8 cellular contexts compared by ENCODE assay signal in genomic region chr5:80654054-80654390, GRCh38. TPM values are rescaled to one million over a fixed set of nuclear protein-coding genes. Genes with fewer than 3 reads are reported as not detected.
A peak's percentile ranks its signal among the peaks of the same experiment; 100 is the strongest.
DNase-seq lines count a peak whose midpoint lies in the region; ATAC-seq and TF ChIP-seq lines count a peak whose summit lies in the region.

No MANE protein-coding gene starts in this region.

- H3K4me3 ChIP-seq in LNCaP clone FGC (ENCODE audit: low read depth, low read length) (peak overlapping the region; percentile 96), astrocyte of the cerebellum (ENCODE audit: low read depth, low read length) (peak overlapping the region; percentile 69), suprapubic skin (peak overlapping the region; percentile 92)

- peaks cover 26% of the 10 kb centered on the region for H3K4me1 ChIP-seq in suprapubic skin

- H3K27me3 ChIP-seq in suprapubic skin: no peaks in the 10 kb centered on the region

- H3K9me3 ChIP-seq in suprapubic skin: no peaks in the 10 kb centered on the region

- no peak for TF ChIP-seq EP300 in suprapubic skin (IDR thresholded peaks at IDR 0.05)

- DNase-seq in activated gamma-delta T cell (lab: John Stamatoyannopoulos, UW) (peak; percentile 28), activated gamma-delta T cell treated with Interleukin-2 at 50 U/mL for 16 hours (no peak), LNCaP clone FGC (ENCODE audit: low read depth) (no peak), astrocyte of the cerebellum (ENCODE audit: low read depth) (no peak), left kidney (ENCODE audit: low read depth, low spot score) (peak; percentile 39), suprapubic skin (ENCODE audit: low spot score in 2 of 2) (no peak), epidermal melanocyte (ENCODE audit: insufficient read length, low spot score) (no peak)

- no peak overlapping the region for H3K27ac ChIP-seq in suprapubic skin

- TF ChIP-seq POLR2A in suprapubic skin (IDR thresholded peaks at IDR 0.05): no peak

- WGBS in suprapubic skin: 0% methylated on average over 5 of the region's 24 CpGs

- no peak for ATAC-seq in GM21576 (IDR thresholded peaks at IDR 0.05; ENCODE audit: unreplicated experiment)

- in situ Hi-C loops in astrocyte of the cerebellum (cut with HindIII; ENCODE audit: low sequenced_read_pairs): no loop called here

- H3K36me3 ChIP-seq in suprapubic skin: peaks cover 11% of the 10 kb centered on the region

- TF ChIP-seq CTCF in LNCaP clone FGC (IDR thresholded peaks at IDR 0.05; ENCODE audit: control insufficient read depth, extremely low read depth, insufficient read depth): no peak
- no peak for TF ChIP-seq CTCF in astrocyte of the cerebellum (IDR thresholded peaks at IDR 0.05; ENCODE audit: low read depth, low read length, missing control alignments)
- TF ChIP-seq CTCF in suprapubic skin (IDR thresholded peaks at IDR 0.05): no peak

RNA-seq across cellular contexts. Expression of gene MSH3, which starts 0.4 kb away (rescaled TPM):
- 10 to 100 TPM; 11.0 to 15.0 (median 12.4) TPM for total RNA-seq in suprapubic skin

RNA-seq across cellular contexts. Expression of gene DHFR, which starts 0.8 kb away (rescaled TPM):
- 1 to 10 TPM; 4.9 to 6.8 (median 5.1) TPM for total RNA-seq in suprapubic skin

Comparison
In these comparisons a context has a peak if more than half of its experiments do, and no peak if none do; other contexts are left out.
1. DNase-seq: peak in activated gamma-delta T cell (single experiment) and left kidney (single experiment); none in activated gamma-delta T cell treated with Interleukin-2 at 50 U/mL for 16 hours (single experiment), LNCaP clone FGC (single experiment), astrocyte of the cerebellum (single experiment), suprapubic skin (0 of 2) and epidermal melanocyte (single experiment).
2. Peak in every context shown above with its lines, with median percentiles within 50 percentile points of each other: H3K4me3 ChIP-seq.